In the genomic region with DNA sequence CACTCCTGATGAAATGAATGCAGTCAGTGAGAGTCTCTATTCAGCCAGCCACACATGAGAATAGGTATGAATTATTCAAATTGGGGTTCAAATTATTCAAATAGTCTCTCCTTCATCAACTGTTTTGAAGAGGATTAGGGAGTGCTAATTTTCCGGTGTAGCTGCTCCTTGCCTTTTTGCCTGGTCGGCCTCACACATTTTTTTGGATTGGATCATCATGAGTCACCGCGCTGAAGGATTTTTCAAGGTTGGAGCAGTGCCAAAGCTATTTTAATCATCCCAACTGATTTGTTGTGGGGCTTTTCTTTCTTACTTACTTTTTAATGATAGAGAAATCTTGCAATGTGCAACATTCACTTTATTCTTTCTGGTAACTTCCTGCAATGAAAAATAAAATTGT, we compare ENCODE assay signal across 2 cellular contexts.
TF ChIP-seq lines count a peak whose summit lies in the region.

No MANE protein-coding gene starts in this region.

TF ChIP-seq in IMR-90, 13 proteins besides CTCF, POLR2A, EP300 and RAD21:
- TF ChIP-seq CEBPB (IDR thresholded peaks at IDR 0.05; ENCODE audit: low read depth, low read length) (no peak), FOS (IDR thresholded peaks at IDR 0.05; ENCODE audit: low read depth, low read length) (peak; percentile 85), RCOR1 (IDR thresholded peaks at IDR 0.05; ENCODE audit: insufficient replicate concordance, low read length) (no peak), MXI1 (IDR thresholded peaks at IDR 0.05; ENCODE audit: borderline replicate concordance, low read depth, low read length) (no peak)

TF ChIP-seq in WTC11, 78 proteins besides CTCF, POLR2A, EP300 and RAD21:
- TF ChIP-seq ZNF423 (CRISPR knock-in tag; IDR thresholded peaks at IDR 0.05) (no peak), OVOL2 (CRISPR knock-in tag; IDR thresholded peaks at IDR 0.05; ENCODE audit: borderline replicate concordance) (no peak), ZNF396 (CRISPR knock-in tag; IDR thresholded peaks at IDR 0.05; ENCODE audit: borderline replicate concordance) (no peak), ZNF671 (CRISPR knock-in tag; IDR thresholded peaks at IDR 0.05) (no peak), SOX15 (CRISPR knock-in tag; IDR thresholded peaks at IDR 0.05) (no peak), E2F4 (CRISPR knock-in tag; IDR thresholded peaks at IDR 0.05; ENCODE audit: borderline replicate concordance, low read depth) (no peak), GRHL2 (CRISPR knock-in tag; IDR thresholded peaks at IDR 0.05; ENCODE audit: insufficient replicate concordance, severe bottlenecking) (no peak), ZNF317 (CRISPR knock-in tag; IDR thresholded peaks at IDR 0.05; ENCODE audit: borderline replicate concordance, low read depth) (no peak), ZNF232 (CRISPR knock-in tag; IDR thresholded peaks at IDR 0.05) (no peak), AFF4 (CRISPR knock-in tag; IDR thresholded peaks at IDR 0.05; ENCODE audit: borderline replicate concordance) (no peak), SMAD4 (CRISPR knock-in tag; IDR thresholded peaks at IDR 0.05) (no peak), NFYB (CRISPR knock-in tag; conservative IDR thresholded peaks at IDR 0.05; ENCODE audit: low read depth) (no peak), RORB (CRISPR knock-in tag; IDR thresholded peaks at IDR 0.05) (no peak), KAT7 (CRISPR knock-in tag; IDR thresholded peaks at IDR 0.05; ENCODE audit: borderline replicate concordance) (no peak), FOXJ3 (CRISPR knock-in tag; IDR thresholded peaks at IDR 0.05; ENCODE audit: borderline replicate concordance) (no peak), TEAD1 (CRISPR knock-in tag; IDR thresholded peaks at IDR 0.05) (no peak), NR2C2 (CRISPR knock-in tag; IDR thresholded peaks at IDR 0.05) (no peak), NFE2L1 (CRISPR knock-in tag; IDR thresholded peaks at IDR 0.05) (no peak)
- TF ChIP-seq, protein P1, sequence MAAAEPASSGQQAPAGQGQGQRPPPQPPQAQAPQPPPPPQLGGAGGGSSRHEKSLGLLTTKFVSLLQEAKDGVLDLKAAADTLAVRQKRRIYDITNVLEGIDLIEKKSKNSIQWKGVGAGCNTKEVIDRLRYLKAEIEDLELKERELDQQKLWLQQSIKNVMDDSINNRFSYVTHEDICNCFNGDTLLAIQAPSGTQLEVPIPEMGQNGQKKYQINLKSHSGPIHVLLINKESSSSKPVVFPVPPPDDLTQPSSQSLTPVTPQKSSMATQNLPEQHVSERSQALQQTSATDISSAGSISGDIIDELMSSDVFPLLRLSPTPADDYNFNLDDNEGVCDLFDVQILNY (CRISPR knock-in tag; IDR thresholded peaks at IDR 0.05): no peak
